In genomic region chr12:5083955-5084849, GRCh38 we compare ENCODE assay signal across 9 cellular contexts. TPM values are rescaled to one million over a fixed set of nuclear protein-coding genes. Genes with fewer than 3 reads are reported as not detected.
A peak's percentile ranks its signal among the peaks of the same experiment; 100 is the strongest.
DNase-seq lines count a peak whose midpoint lies in the region; ATAC-seq and TF ChIP-seq lines count a peak whose summit lies in the region.
"Had no signal": no experiment of that assay in that cellular context is flagged by ENCODE, and none has a peak within 500 bp of the region (broad histone marks: within the 10 kb centered on the region; RNA-seq: fewer than 3 reads in every experiment).

No MANE protein-coding gene starts in this region.

- no peak overlapping the region for H3K4me3 Mint-ChIP-seq in osteocyte (ENCODE audit: unreplicated experiment)
- H3K4me3 Mint-ChIP-seq: activated naive CD8-positive, alpha-beta T cell treated with anti-CD3 and anti-CD28 coated beads, Interleukin-2, amount 10 ng/mL, durations not matched to agents 7 days and 5 days had no signal

- H3K4me3 ChIP-seq in fibroblast of the aortic adventitia (ENCODE audit: low read depth, low read length) = no peak overlapping the region

- no peak overlapping the region for H3K27ac Mint-ChIP-seq in osteocyte (ENCODE audit: unreplicated experiment)
- H3K27ac Mint-ChIP-seq: activated naive CD8-positive, alpha-beta T cell treated with anti-CD3 and anti-CD28 coated beads, Interleukin-2, amount 10 ng/mL, durations not matched to agents 7 days and 5 days had no signal

- no peaks in the 10 kb centered on the region for H3K9me3 Mint-ChIP-seq in osteocyte (ENCODE audit: unreplicated experiment)
- H3K9me3 Mint-ChIP-seq: activated naive CD8-positive, alpha-beta T cell treated with anti-CD3 and anti-CD28 coated beads, Interleukin-2, amount 10 ng/mL, durations not matched to agents 7 days and 5 days had no signal

- peaks cover 29% of the 10 kb centered on the region for H3K27me3 Mint-ChIP-seq in osteocyte (ENCODE audit: unreplicated experiment)
- H3K27me3 Mint-ChIP-seq: activated naive CD8-positive, alpha-beta T cell treated with anti-CD3 and anti-CD28 coated beads, Interleukin-2, amount 10 ng/mL, durations not matched to agents 7 days and 5 days had no signal

- DNase-seq in activated CD4-positive, alpha-beta T cell treated with anti-CD3 and anti-CD28 coated beads for 48 hours = peak; percentile 31
- DNase-seq in activated CD4-positive, alpha-beta T cell treated with anti-CD3 and anti-CD28 coated beads for 4 hours = no peak
- DNase-seq in SK-N-DZ (ENCODE audit: low spot score) = peak; percentile 43
- DNase-seq in fibroblast of the aortic adventitia (ENCODE audit: low read depth) = peak; percentile 79
- peak; percentile 30 for DNase-seq in osteocyte (ENCODE audit: extremely low spot score, unreplicated experiment)
- DNase-seq: activated naive CD8-positive, alpha-beta T cell treated with anti-CD3 and anti-CD28 coated beads, Interleukin-2, amount 10 ng/mL, durations not matched to agents 7 days and 5 days had no signal

- TF ChIP-seq CTCF in LNCAP (IDR thresholded peaks at IDR 0.05) (peak; percentile 70), fibroblast of the aortic adventitia (IDR thresholded peaks at IDR 0.05; ENCODE audit: insufficient read depth, low read length) (peak; percentile 67), osteocyte (IDR thresholded peaks at IDR 0.05) (peak; percentile 72)

- H3K4me1 Mint-ChIP-seq in osteocyte (ENCODE audit: unreplicated experiment) = no peaks in the 10 kb centered on the region
- H3K4me1 Mint-ChIP-seq: activated naive CD8-positive, alpha-beta T cell treated with anti-CD3 and anti-CD28 coated beads, Interleukin-2, amount 10 ng/mL, durations not matched to agents 7 days and 5 days had no signal

- no peak for ATAC-seq in GM19452 (IDR thresholded peaks at IDR 0.05; ENCODE audit: unreplicated experiment)
- no peak for ATAC-seq in GM21360 (IDR thresholded peaks at IDR 0.05; ENCODE audit: unreplicated experiment)

- no peaks in the 10 kb centered on the region for H3K36me3 Mint-ChIP-seq in osteocyte (ENCODE audit: unreplicated experiment)
- H3K36me3 Mint-ChIP-seq: activated naive CD8-positive, alpha-beta T cell treated with anti-CD3 and anti-CD28 coated beads, Interleukin-2, amount 10 ng/mL, durations not matched to agents 7 days and 5 days had no signal

RNA-seq across cellular contexts. Expression of gene KCNA5, which starts 40.5 kb away (rescaled TPM):
- not detected in 2 replicates for polyA plus RNA-seq in SK-N-DZ (2014; cell fraction: cytosol; rRNA removed)
- not detected in 2 replicates for polyA plus RNA-seq in SK-N-DZ (2014; cell fraction: nucleus; rRNA removed)
- total RNA-seq in fibroblast of the aortic adventitia (ENCODE audit: low replicate concordance) (not detected in 2 replicates), osteocyte (not detected in 2 replicates)
- total RNA-seq: activated naive CD8-positive, alpha-beta T cell treated with anti-CD3 and anti-CD28 coated beads, Interleukin-2, amount 10 ng/mL, durations not matched to agents 7 days and 5 days had no signal

Comparison
In these comparisons a context has a peak if more than half of its experiments do, and no peak if none do; other contexts are left out.
1. DNase-seq: peak in activated CD4-positive, alpha-beta T cell treated with anti-CD3 and anti-CD28 coated beads for 48 hours (single experiment), SK-N-DZ (single experiment), fibroblast of the aortic adventitia (single experiment) and osteocyte (single experiment); none in activated CD4-positive, alpha-beta T cell treated with anti-CD3 and anti-CD28 coated beads for 4 hours (0 of 2).
2. Peak in every context shown above with its lines, with median percentiles within 50 percentile points of each other: CTCF ChIP-seq.